Comparison of ENCODE assay signal across 1 cellular context in the genomic region with DNA sequence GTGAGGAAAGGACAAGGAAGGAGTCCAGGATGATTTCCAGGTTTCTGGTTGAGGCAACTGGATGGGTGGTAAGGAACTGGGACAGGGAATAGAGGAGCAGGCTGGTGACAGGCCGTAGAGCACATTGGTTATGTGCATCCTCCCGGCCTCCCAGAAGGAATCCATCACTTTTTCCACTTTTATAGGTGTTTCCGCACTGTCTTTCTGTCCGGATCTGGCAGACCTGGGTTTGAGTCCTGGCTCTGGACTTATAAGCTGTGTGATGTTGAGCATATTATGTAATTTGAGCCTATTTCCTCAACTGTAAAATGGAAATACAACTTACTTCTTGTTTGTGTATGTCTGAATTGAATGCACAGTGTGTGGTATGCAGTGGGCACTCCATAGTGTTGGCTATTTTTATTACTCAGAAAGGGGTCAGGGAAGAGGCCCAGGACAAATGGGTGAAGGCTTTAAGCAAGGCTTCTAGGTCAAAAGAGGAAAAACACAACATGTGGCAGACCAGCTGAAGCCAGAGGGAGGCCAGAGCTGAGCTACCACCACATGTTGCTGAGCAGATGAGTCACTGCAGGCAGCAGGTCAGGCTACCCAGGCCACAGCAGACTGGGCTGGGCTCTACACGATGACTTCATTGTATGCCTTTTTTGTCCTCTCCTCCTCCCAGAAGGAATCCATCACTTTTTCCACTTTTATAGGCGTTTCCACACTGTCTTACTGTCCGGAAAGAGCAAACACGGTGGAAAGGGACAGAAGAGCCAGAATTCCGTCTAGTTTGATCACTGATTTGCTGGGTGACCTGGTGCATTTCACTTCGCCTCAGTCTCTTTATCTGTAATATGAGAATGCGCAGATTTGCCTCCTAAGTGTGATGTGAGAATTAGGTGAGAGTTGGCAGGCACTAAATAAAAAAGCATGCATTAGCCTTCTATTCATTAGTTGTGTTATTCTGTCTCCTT.
TF ChIP-seq lines count a peak whose summit lies in the region.

No MANE protein-coding gene starts in this region.

TF ChIP-seq in GM12878, 131 proteins besides CTCF, POLR2A, EP300 and RAD21:
- TF ChIP-seq POLR2AphosphoS5 (IDR thresholded peaks at IDR 0.05; ENCODE audit: low read length) (no peak), EZH2 (IDR thresholded peaks at IDR 0.05; ENCODE audit: borderline replicate concordance, control insufficient read depth, low read depth, low read length) (no peak), WRNIP1 (IDR thresholded peaks at IDR 0.05; ENCODE audit: borderline replicate concordance, low read depth, low read length) (no peak), NKRF (conservative IDR thresholded peaks at IDR 0.05) (no peak), DPF2 (IDR thresholded peaks at IDR 0.05) (no peak), NRF1 (conservative IDR thresholded peaks at IDR 0.05; ENCODE audit: low read depth, low read length) (no peak), HCFC1 (IDR thresholded peaks at IDR 0.05; ENCODE audit: low read length) (no peak), ZNF217 (IDR thresholded peaks at IDR 0.05) (no peak), MXI1 (IDR thresholded peaks at IDR 0.05; ENCODE audit: low read depth, low read length) (no peak), ATF7 (IDR thresholded peaks at IDR 0.05; ENCODE audit: low read depth) (0 out of 2 replicates have a peak, but pooled peaks have one; percentile 41), STAT1 (conservative IDR thresholded peaks at IDR 0.05) (no peak), YY1 (IDR thresholded peaks at IDR 0.05; ENCODE audit: low read depth, low read length) (no peak), IKZF1 (conservative IDR thresholded peaks at IDR 0.05) (no peak), RUNX3 (IDR thresholded peaks at IDR 0.05; ENCODE audit: low read length) (peak; percentile 22; the same call in 1 of the 2 replicates)
- TF ChIP-seq, protein P1, sequence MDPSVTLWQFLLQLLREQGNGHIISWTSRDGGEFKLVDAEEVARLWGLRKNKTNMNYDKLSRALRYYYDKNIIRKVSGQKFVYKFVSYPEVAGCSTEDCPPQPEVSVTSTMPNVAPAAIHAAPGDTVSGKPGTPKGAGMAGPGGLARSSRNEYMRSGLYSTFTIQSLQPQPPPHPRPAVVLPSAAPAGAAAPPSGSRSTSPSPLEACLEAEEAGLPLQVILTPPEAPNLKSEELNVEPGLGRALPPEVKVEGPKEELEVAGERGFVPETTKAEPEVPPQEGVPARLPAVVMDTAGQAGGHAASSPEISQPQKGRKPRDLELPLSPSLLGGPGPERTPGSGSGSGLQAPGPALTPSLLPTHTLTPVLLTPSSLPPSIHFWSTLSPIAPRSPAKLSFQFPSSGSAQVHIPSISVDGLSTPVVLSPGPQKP (IDR thresholded peaks at IDR 0.05; ENCODE audit: low read depth, low read length): no peak
